In genomic region chr7:73307436-73307835, GRCh38 we compare ENCODE assay signal across 11 cellular contexts. TPM values are rescaled to one million over a fixed set of nuclear protein-coding genes. Genes with fewer than 3 reads are reported as not detected.
A peak's percentile ranks its signal among the peaks of the same experiment; 100 is the strongest.
DNase-seq lines count a peak whose midpoint lies in the region; ATAC-seq and TF ChIP-seq lines count a peak whose summit lies in the region.
"Had no signal": no experiment of that assay in that cellular context is flagged by ENCODE, and none has a peak within 500 bp of the region (broad histone marks: within the 10 kb centered on the region; RNA-seq: fewer than 3 reads in every experiment).

No MANE protein-coding gene starts in this region.

- peak overlapping the region; percentile 97 for H3K4me3 Mint-ChIP-seq in T-helper 1 cell treated with Interleukin-12 subunit alpha and Interleukin-12 subunit beta and Interleukin-4 antibody, amounts not matched to agents 30 μg/mL and 1 μg/mL, for 36 hours

- H3K27ac ChIP-seq in Panc1 (ENCODE audit: low read length) (peak overlapping the region; percentile 87; the same call in 1 of the 2 replicates), skeletal muscle tissue (ENCODE audit: low read depth, low read length) (no peak overlapping the region)

- no peak for TF ChIP-seq CTCF in Panc1 (IDR thresholded peaks at IDR 0.05)
- TF ChIP-seq CTCF in fibroblast of mammary gland (conservative IDR thresholded peaks at IDR 0.05; ENCODE audit: control insufficient read depth, insufficient read depth, low read depth, low read length) = no peak

- H3K36me3 ChIP-seq in Panc1 (ENCODE audit: control insufficient read depth, insufficient read depth, low read length) = no peaks in the 10 kb centered on the region; the same call in 1 of the 2 replicates
- peaks cover 23 to 26% (median 25%) of the 10 kb centered on the region in 3 donors for H3K36me3 ChIP-seq in skeletal muscle tissue (ENCODE audit: control insufficient read depth in 3 of 3, insufficient read depth in 3 of 3, low read length in 3 of 3)

- H3K27me3 Mint-ChIP-seq in T-helper 1 cell treated with Interleukin-12 subunit alpha and Interleukin-12 subunit beta and Interleukin-4 antibody, amounts not matched to agents 30 μg/mL and 1 μg/mL, for 36 hours (ENCODE audit: low read depth) = no peaks in the 10 kb centered on the region

- H3K9me3 Mint-ChIP-seq in T-helper 1 cell treated with Interleukin-12 subunit alpha and Interleukin-12 subunit beta and Interleukin-4 antibody, amounts not matched to agents 30 μg/mL and 1 μg/mL, for 36 hours = no peaks in the 10 kb centered on the region

- DNase-seq in T-helper 1 cell = no peak
- no peak for DNase-seq in Panc1 (ENCODE audit: low read depth, low spot score)
- no peak for DNase-seq in fibroblast of mammary gland (ENCODE audit: low read depth)
- no peak for DNase-seq in SIG-M5 treated with dmso at 0.1 percent for 504 hours (lab: John Stamatoyannopoulos, UW; ENCODE audit: unreplicated experiment)
- no peak for DNase-seq in stimulated activated CD4-positive, alpha-beta T cell treated with anti-CD3 and anti-CD28 coated beads, Interleukin-2, amount 100 ng/mL, for 24 hours

- H3K4me1 Mint-ChIP-seq in T-helper 1 cell treated with Interleukin-12 subunit alpha and Interleukin-12 subunit beta and Interleukin-4 antibody, amounts not matched to agents 30 μg/mL and 1 μg/mL, for 36 hours (ENCODE audit: low read depth) = peaks cover 15% of the 10 kb centered on the region

- H3K27ac Mint-ChIP-seq in T-helper 1 cell treated with Interleukin-12 subunit alpha and Interleukin-12 subunit beta and Interleukin-4 antibody, amounts not matched to agents 30 μg/mL and 1 μg/mL, for 36 hours = peak overlapping the region; percentile 75

- CTCF ChIA-PET in Panc1 (lab: Charles Lee) = no interaction called here

- H3K4me1 ChIP-seq in Panc1 (ENCODE audit: control insufficient read depth, insufficient read depth, low read length) (0 out of 2 replicates have a peak, but pooled peaks cover 3% of the 10 kb centered on the region), skeletal muscle tissue (ENCODE audit: control insufficient read depth in 3 of 3, insufficient read depth in 3 of 3, low read length in 3 of 3) (peaks cover 0 to 13% (median 13%) of the 10 kb centered on the region in 3 donors)

- BruUV-seq in Panc1 (replicated peaks; lab: Mats Ljungman, UMichigan) = no TSS peak

- ATAC-seq in Panc1 = no peak
- ATAC-seq in GM18909 (IDR thresholded peaks at IDR 0.05; ENCODE audit: poor library complexity, unreplicated experiment) = no peak

- H3K4me3 ChIP-seq in Panc1 (ENCODE audit: low read depth in 2 of 2, low read length in 2 of 2) (peak overlapping the region; percentile 82 to 91), fibroblast of mammary gland (ENCODE audit: control insufficient read depth, low read depth, low read length) (peak overlapping the region; percentile 69), skeletal muscle tissue (ENCODE audit: low read length in 3 of 3) (peak overlapping the region in 2 of 3 donors; percentile 82 to 86)

- H3K27me3 ChIP-seq in Panc1 (ENCODE audit: control insufficient read depth, insufficient read depth, low read length) = no peaks in the 10 kb centered on the region
- no peaks in the 10 kb centered on the region for H3K27me3 ChIP-seq in skeletal muscle tissue (ENCODE audit: control insufficient read depth in 3 of 3, insufficient read depth in 3 of 3, low read length in 3 of 3)

- POLR2A ChIA-PET in Panc1 (lab: Charles Lee) = no interaction called here

- intact Hi-C loops in Panc1 (cut with micrococcal nuclease; ENCODE audit: unreplicated experiment) = no loop called here

- in situ Hi-C loops in Panc1 (cut with HindIII; ENCODE audit: low pct_unique_long_range_greater_than_20kb, low sequenced_read_pairs) = no loop called here

- H3K9me3 ChIP-seq in Panc1 (ENCODE audit: control insufficient read depth, insufficient read depth, low read depth, low read length) = no peaks in the 10 kb centered on the region
- H3K9me3 ChIP-seq in skeletal muscle tissue (ENCODE audit: control insufficient read depth in 3 of 3, low read length in 3 of 3) = no peaks in the 10 kb centered on the region

- H3K9ac ChIP-seq in skeletal muscle tissue (ENCODE audit: low read depth in 1 of 3, low read length in 3 of 3) = peak overlapping the region in 1 of 3 donors; percentile 85

- peaks cover 32% of the 10 kb centered on the region for H3K36me3 Mint-ChIP-seq in T-helper 1 cell treated with Interleukin-12 subunit alpha and Interleukin-12 subunit beta and Interleukin-4 antibody, amounts not matched to agents 30 μg/mL and 1 μg/mL, for 36 hours (ENCODE audit: low read depth)

RNA-seq across cellular contexts. Expression of gene NSUN5, which starts 1.2 kb away (rescaled TPM):
- 66.8 TPM for total RNA-seq in Panc1 (2021; ENCODE audit: unreplicated experiment)
- 67.9 TPM for polyA plus RNA-seq in Panc1 (2012; ENCODE audit: insufficient read length)
- total RNA-seq in skeletal muscle tissue = 13.0 TPM

RNA-seq across cellular contexts. Expression of gene TRIM50, which starts 20.4 kb away (rescaled TPM):
- total RNA-seq in Panc1 (2021; ENCODE audit: unreplicated experiment) (not detected), skeletal muscle tissue (0.52 TPM)
- polyA plus RNA-seq in Panc1 (2012; ENCODE audit: insufficient read length) = not detected
- total RNA-seq: A172, HT1080 had no signal

RNA-seq across cellular contexts. Expression of gene FKBP6, which starts 20.5 kb away (rescaled TPM):
- total RNA-seq in Panc1 (2021; ENCODE audit: unreplicated experiment) = not detected
- 0.17 TPM for polyA plus RNA-seq in Panc1 (2012; ENCODE audit: insufficient read length)
- total RNA-seq in skeletal muscle tissue = under 0.01 TPM
- total RNA-seq: A172, HT1080 had no signal
- polyA plus RNA-seq: esophagus had no signal
